30 cellular contexts compared by ENCODE assay signal in genomic region chr17:55677449-55677848, GRCh38. TPM values are rescaled to one million over a fixed set of nuclear protein-coding genes. Genes with fewer than 3 reads are reported as not detected.
"Had no signal": no experiment of that assay in that cellular context is flagged by ENCODE, and none has a peak within 500 bp of the region (broad histone marks: within the 10 kb centered on the region; RNA-seq: fewer than 3 reads in every experiment).

No MANE protein-coding gene starts in this region.

- H3K27me3 ChIP-seq: neural progenitor cell, ovary, right lobe of liver, thyroid gland, tibial nerve, upper lobe of left lung had no signal

- H3K9me3 ChIP-seq: ovary, psoas muscle, right lobe of liver, spleen, thoracic aorta, thyroid gland, tibial nerve, upper lobe of left lung had no signal

- H3K9ac ChIP-seq: neural progenitor cell, parathyroid adenoma had no signal

- H3K27ac Mint-ChIP-seq: naive thymus-derived CD4-positive, alpha-beta T cell; natural killer cell; nephron; neural progenitor cell; progenitor cell of endocrine pancreas; stimulated activated memory B cell treated with anti-CD40 and anti-IgM and Interleukin-4, amounts not matched to agents 10 μg/mL and 1 μg/mL and 100 μg/mL, for 72 hours; stimulated activated naive CD8-positive, alpha-beta T cell treated with anti-CD3 and anti-CD28 coated beads, Interleukin-15, amount 100 ng/mL, for 72 hours had no signal

- H3K9me3 Mint-ChIP-seq: neural progenitor cell had no signal

- H3K4me3 Mint-ChIP-seq: naive thymus-derived CD4-positive, alpha-beta T cell; natural killer cell; nephron; neural progenitor cell; stimulated activated memory B cell treated with anti-CD40 and anti-IgM and Interleukin-4, amounts not matched to agents 10 μg/mL and 1 μg/mL and 100 μg/mL, for 72 hours; stimulated activated naive CD8-positive, alpha-beta T cell treated with anti-CD3 and anti-CD28 coated beads, Interleukin-15, amount 100 ng/mL, for 72 hours had no signal

- H3K4me1 ChIP-seq: neural progenitor cell, parathyroid adenoma, psoas muscle, right lobe of liver, thyroid gland had no signal

- H3K27me3 Mint-ChIP-seq: progenitor cell of endocrine pancreas had no signal

- H3K27ac ChIP-seq: neural progenitor cell, ovary, parathyroid adenoma, psoas muscle, right lobe of liver, skin epidermis, spleen, thoracic aorta, thyroid gland, tibial nerve, upper lobe of left lung had no signal

- H3K4me3 ChIP-seq: neural progenitor cell, ovary, psoas muscle, right lobe of liver, skin epidermis, smooth muscle cell, spleen, thoracic aorta, thyroid gland, tibial nerve, upper lobe of left lung had no signal

- ATAC-seq: naive thymus-derived CD4-positive, alpha-beta T cell; natural killer cell; psoas muscle; right lobe of liver; stimulated activated memory B cell treated with anti-CD40 and anti-IgM and Interleukin-4, amounts not matched to agents 10 μg/mL and 1 μg/mL and 100 μg/mL, for 72 hours; stimulated activated naive CD8-positive, alpha-beta T cell treated with anti-CD3 and anti-CD28 coated beads, Interleukin-15, amount 100 ng/mL, for 72 hours; stimulated activated naive CD8-positive, alpha-beta T cell treated with anti-CD3 and anti-CD28 coated beads, Interleukin-15, Interleukin-2, amounts not matched to agents 100 U/mL and 50 U/mL, for 24 hours had no signal

- H3K4me2 ChIP-seq: neural progenitor cell, smooth muscle cell had no signal

- H3K4me1 Mint-ChIP-seq: natural killer cell, nephron, neural progenitor cell had no signal

- H3K36me3 Mint-ChIP-seq: naive thymus-derived CD4-positive, alpha-beta T cell; natural killer cell; neural progenitor cell; stimulated activated memory B cell treated with anti-CD40 and anti-IgM and Interleukin-4, amounts not matched to agents 10 μg/mL and 1 μg/mL and 100 μg/mL, for 72 hours had no signal

- H3K36me3 ChIP-seq: neural progenitor cell, ovary, right lobe of liver, spleen, thoracic aorta, thyroid gland, tibial nerve, upper lobe of left lung had no signal

- H2AFZ ChIP-seq: neural progenitor cell, parathyroid adenoma had no signal

- H3K79me2 ChIP-seq: parathyroid adenoma had no signal

- DNase-seq: naive thymus-derived CD4-positive, alpha-beta T cell; natural killer cell; occipital lobe; ovary; posterior cingulate gyrus; psoas muscle; right cardiac atrium; right lobe of liver; spleen; stimulated activated CD4-positive, alpha-beta T cell treated with anti-CD3 and anti-CD28 coated beads, Interleukin-12 subunit alpha, Interleukin-12 subunit beta, amount 100 ng/mL, for 4 hours; stimulated activated CD4-positive, alpha-beta T cell treated with anti-CD3 and anti-CD28 coated beads, Interleukin-1b, Interleukin-23, amount 100 ng/mL, for 48 hours; stimulated activated CD4-positive, alpha-beta T cell treated with anti-CD3 and anti-CD28 coated beads, Interleukin-4, amount 100 ng/mL, for 1 hour; stimulated activated CD4-positive, alpha-beta T cell treated with anti-CD3 and anti-CD28 coated beads, Interleukin-4, amount 100 ng/mL, for 4 hours; stimulated activated CD8-positive, alpha-beta memory T cell treated with anti-CD3 and anti-CD28 coated beads, Interleukin-4, amount 100 ng/mL, for 48 hours; stimulated activated naive CD4-positive, alpha-beta T cell; stimulated activated naive CD8-positive, alpha-beta T cell treated with anti-CD3 and anti-CD28 coated beads, Interleukin-15, amount 100 ng/mL, for 72 hours; stimulated activated naive CD8-positive, alpha-beta T cell treated with anti-CD3 and anti-CD28 coated beads, Interleukin-15, Interleukin-2, amounts not matched to agents 100 U/mL and 50 U/mL, for 24 hours; thyroid gland; trophoblast cell; upper lobe of left lung had no signal

RNA-seq across cellular contexts. Expression of gene TMEM100, which starts 45.2 kb away (rescaled TPM):
- total RNA-seq: naive thymus-derived CD4-positive, alpha-beta T cell; natural killer cell had no signal
- polyA plus RNA-seq: naive thymus-derived CD4-positive, alpha-beta T cell; neural cell had no signal
